ENCODE assay signal across 2 cellular contexts in genomic region chr12:103966736-103967135, GRCh38.
TF ChIP-seq lines count a peak whose summit lies in the region.

No MANE protein-coding gene starts in this region.

TF ChIP-seq in HepG2, 621 proteins besides CTCF, POLR2A, EP300 and RAD21:
- TF ChIP-seq KDM5B (CRISPR knock-in tag; IDR thresholded peaks at IDR 0.05; ENCODE audit: borderline replicate concordance) (no peak), ZNF510 (CRISPR knock-in tag; IDR thresholded peaks at IDR 0.05; ENCODE audit: low read depth) (0 out of 2 replicates have a peak, but pooled peaks have one; percentile 2)

TF ChIP-seq in GM12891, 5 proteins besides CTCF, POLR2A, EP300 and RAD21 (continued from another document):
- TF ChIP-seq PAX5 (IDR thresholded peaks at IDR 0.05; ENCODE audit: insufficient read depth, low read length, severe bottlenecking) = no peak
- no peak for TF ChIP-seq SPI1 (IDR thresholded peaks at IDR 0.05; ENCODE audit: low read depth, low read length)
- TF ChIP-seq POLR2AphosphoS5 (IDR thresholded peaks at IDR 0.05; ENCODE audit: low read depth, low read length) = no peak
- no peak for TF ChIP-seq POU2F2 (IDR thresholded peaks at IDR 0.05; ENCODE audit: low read depth, low read length)
